Comparison of ENCODE assay signal across 9 cellular contexts in genomic region chr16:67396159-67396774, GRCh38. TPM values are rescaled to one million over a fixed set of nuclear protein-coding genes. Genes with fewer than 3 reads are reported as not detected.
DNase-seq lines count a peak whose midpoint lies in the region; ATAC-seq, FAIRE-seq and TF ChIP-seq lines count a peak whose summit lies in the region.
"Had no signal": no experiment of that assay in that cellular context is flagged by ENCODE, and none has a peak within 500 bp of the region (broad histone marks: within the 10 kb centered on the region; RNA-seq: fewer than 3 reads in every experiment).

No MANE protein-coding gene starts in this region.

- H3K9me3 ChIP-seq in gastroesophageal sphincter: no peaks in the 10 kb centered on the region
- H3K9me3 ChIP-seq in ovary: no peaks in the 10 kb centered on the region

- ATAC-seq in gastroesophageal sphincter (peak; percentile 35), HG03354 (IDR thresholded peaks at IDR 0.05; ENCODE audit: poor library complexity, severe bottlenecking, unreplicated experiment) (no peak), GM21526 (IDR thresholded peaks at IDR 0.05; ENCODE audit: low FRiP score, unreplicated experiment) (no peak)

- no peaks in the 10 kb centered on the region for H3K79me2 ChIP-seq in ACC112 (ENCODE audit: control insufficient read depth, insufficient read depth, low read length, unreplicated experiment)

- intact Hi-C loops in ovary (cut with DNase I): loop anchor here in 2 of 4 donors (5.0 to 10.0 kb wide), 3 partner anchors 111 to 431 kb away; partner anchors contain the start of genes CES3 (in 1 of the 2) and PLEKHG4 (in 1 of the 2)

- no peak for TF ChIP-seq EP300 in gastroesophageal sphincter (IDR thresholded peaks at IDR 0.05)
- TF ChIP-seq EP300 in ovary (IDR thresholded peaks at IDR 0.05): no peak

- H3K27me3 ChIP-seq in ACC112 (ENCODE audit: insufficient read depth, low read length) (peaks cover 9% of the 10 kb centered on the region), gastroesophageal sphincter (no peaks in the 10 kb centered on the region), ovary (no peaks in the 10 kb centered on the region)

- no peak overlapping the region for H2AFZ ChIP-seq in ACC112 (ENCODE audit: low read length, unreplicated experiment)

- DNase-seq in LoVo (ENCODE audit: low spot score): peak; percentile 71
- peak; percentile 87 to 91 for DNase-seq in SHP77 (lab: John Stamatoyannopoulos, UW)
- peak; percentile 41 to 79 (median 59) for DNase-seq in ovary
- DNase-seq in HTR-8/SVneo (ENCODE audit: insufficient read length, low spot score): no peak

- no peaks in the 10 kb centered on the region for H3K36me3 ChIP-seq in ACC112 (ENCODE audit: insufficient read depth, low read length)
- no peaks in the 10 kb centered on the region for H3K36me3 ChIP-seq in gastroesophageal sphincter
- no peaks in the 10 kb centered on the region for H3K36me3 ChIP-seq in ovary

- TF ChIP-seq POLR2A in gastroesophageal sphincter (IDR thresholded peaks at IDR 0.05): no peak
- TF ChIP-seq POLR2A in ovary (IDR thresholded peaks at IDR 0.05): no peak

- H3K4me1 ChIP-seq in ACC112 (ENCODE audit: control insufficient read depth, insufficient read depth, low read length, unreplicated experiment) (peaks cover 29% of the 10 kb centered on the region), gastroesophageal sphincter (peaks cover 3 to 84% (median 58%) of the 10 kb centered on the region in 3 donors), ovary (ENCODE audit: insufficient read depth) (peaks cover 14% of the 10 kb centered on the region)

- no peak for FAIRE-seq in HTR-8/SVneo (lab: Jason Lieb, UNC)
- FAIRE-seq: TTC549 had no signal

- no peak for TF ChIP-seq CTCF in gastroesophageal sphincter (IDR thresholded peaks at IDR 0.05)
- TF ChIP-seq CTCF in ovary (IDR thresholded peaks at IDR 0.05): no peak

- H3K4me3 ChIP-seq in ACC112 (ENCODE audit: low read depth, low read length): no peak overlapping the region
- H3K4me3 ChIP-seq in gastroesophageal sphincter: peak overlapping the region in 1 of 2 donors; percentile 16
- no peak overlapping the region for H3K4me3 ChIP-seq in ovary

- peak overlapping the region; percentile 34; the same call in 1 of the 2 replicates for H3K27ac ChIP-seq in ACC112 (ENCODE audit: low read depth, low read length)
- peak overlapping the region in 3 of 4 donors; percentile 87 to 89 (median 88) for H3K27ac ChIP-seq in gastroesophageal sphincter
- H3K27ac ChIP-seq in ovary: peak overlapping the region in 1 of 2 donors; percentile 14

- WGBS in gastroesophageal sphincter (ENCODE audit: low coverage in 1 of 2), 2 donors: 0% methylated on average over 3 of the region's 27 CpGs; no CpG with 5 or more reads in 1 of the 2 donors
- whole genome bisulfite sequencing in ovary, 3 donors: 16 to 19% (median 17%) methylated on average over 27 of the region's 27 CpGs

RNA-seq across cellular contexts. Expression of gene TPPP3, which starts 3.0 kb away (rescaled TPM):
- total RNA-seq in gastroesophageal sphincter (100 to 1,000 TPM in 1 of 4 donors, 10 to 100 TPM in 3; 14.8 to 111 (median 55.0) TPM), ovary (100 to 1,000 TPM in 1 of 7 donors, 10 to 100 TPM in 4, 1 to 10 TPM in 2; 2.2 to 269 (median 10.9) TPM)
- 10 to 100 TPM; 15.2 to 15.6 TPM for polyA plus RNA-seq in ovary

RNA-seq across cellular contexts. Expression of gene ZDHHC1, which starts 20.0 kb away (rescaled TPM):
- total RNA-seq in gastroesophageal sphincter: 10 to 100 TPM in 3 of 4 donors, 1 to 10 TPM in 1; 7.5 to 26.7 (median 17.3) TPM
- total RNA-seq in ovary: 10 to 100 TPM; 17.3 to 45.5 (median 24.8) TPM
- 10 to 100 TPM in 1 of 2 donors, 1 to 10 TPM in 1; 1.4 to 15.7 TPM for polyA plus RNA-seq in ovary

RNA-seq across cellular contexts. Expression of gene HSD11B2, which starts 34.7 kb away (rescaled TPM):
- total RNA-seq in gastroesophageal sphincter (1 to 10 TPM in 1 of 4 donors, under 1 TPM in 2, not detected in 1; 0.19 to 2.1 (median 0.27) TPM), ovary (10 to 100 TPM in 5 of 7 donors, 1 to 10 TPM in 2; 1.3 to 26.3 (median 17.1) TPM)
- 1 to 10 TPM; 4.6 to 5.1 TPM for polyA plus RNA-seq in ovary
